Comparison of ENCODE assay signal across 1 cellular context in genomic region chr1:21368514-21369289, GRCh38.
TF ChIP-seq lines count a peak whose summit lies in the region.

No MANE protein-coding gene starts in this region.

TF ChIP-seq in K562, 482 proteins besides CTCF, POLR2A, EP300 and RAD21 (continued from another document and continues in another):
- no peak for TF ChIP-seq MGA (IDR thresholded peaks at IDR 0.05)
- peak; percentile 28; the same call in 1 of the 2 replicates for TF ChIP-seq ZNF76 (CRISPR knock-in tag; IDR thresholded peaks at IDR 0.05; ENCODE audit: borderline replicate concordance)
- TF ChIP-seq MIER1 (IDR thresholded peaks at IDR 0.05; ENCODE audit: low read depth) = no peak
- no peak for TF ChIP-seq ELK1 (CRISPR knock-in tag; IDR thresholded peaks at IDR 0.05)
- no peak; the same call in 1 of the 2 replicates for TF ChIP-seq CREM (IDR thresholded peaks at IDR 0.05; ENCODE audit: low read depth)
- no peak for TF ChIP-seq E2F1 (CRISPR knock-in tag; IDR thresholded peaks at IDR 0.05)
- peak; percentile 92 for TF ChIP-seq RBM39 (optimal IDR thresholded peaks at IDR 0.05; ENCODE audit: low read depth, low read length)
- TF ChIP-seq, protein P1, sequence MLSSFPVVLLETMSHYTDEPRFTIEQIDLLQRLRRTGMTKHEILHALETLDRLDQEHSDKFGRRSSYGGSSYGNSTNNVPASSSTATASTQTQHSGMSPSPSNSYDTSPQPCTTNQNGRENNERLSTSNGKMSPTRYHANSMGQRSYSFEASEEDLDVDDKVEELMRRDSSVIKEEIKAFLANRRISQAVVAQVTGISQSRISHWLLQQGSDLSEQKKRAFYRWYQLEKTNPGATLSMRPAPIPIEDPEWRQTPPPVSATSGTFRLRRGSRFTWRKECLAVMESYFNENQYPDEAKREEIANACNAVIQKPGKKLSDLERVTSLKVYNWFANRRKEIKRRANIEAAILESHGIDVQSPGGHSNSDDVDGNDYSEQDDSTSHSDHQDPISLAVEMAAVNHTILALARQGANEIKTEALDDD (IDR thresholded peaks at IDR 0.05) = no peak
- peak; percentile 32; the same call in 1 of the 2 replicates for TF ChIP-seq MYC (IDR thresholded peaks at IDR 0.05; ENCODE audit: low read depth, low read length)
- TF ChIP-seq MYC (CRISPR knock-in tag; IDR thresholded peaks at IDR 0.05; ENCODE audit: borderline replicate concordance, low read depth) = no peak
- TF ChIP-seq ZNF445 (CRISPR knock-in tag; IDR thresholded peaks at IDR 0.05; ENCODE audit: low read depth) = no peak
- peak; percentile 80 for TF ChIP-seq KLF16 (IDR thresholded peaks at IDR 0.05)
- no peak for TF ChIP-seq PHF8 (IDR thresholded peaks at IDR 0.05; ENCODE audit: borderline replicate concordance, low read length)
- no peak for TF ChIP-seq PYGO2 (tag; IDR thresholded peaks at IDR 0.05)
- TF ChIP-seq MAZ (CRISPR knock-in tag; conservative IDR thresholded peaks at IDR 0.05 in 1 of 2, IDR thresholded peaks at IDR 0.05 in 1 of 2) = peak; percentile 53 to 81
- TF ChIP-seq RREB1 (CRISPR knock-in tag; IDR thresholded peaks at IDR 0.05) = 0 out of 2 replicates have a peak, but pooled peaks have one; percentile 60
- no peak for TF ChIP-seq CBFA2T2 (conservative IDR thresholded peaks at IDR 0.05)
- TF ChIP-seq STAT5B (CRISPR knock-in tag; IDR thresholded peaks at IDR 0.05) = no peak
- peak; percentile 44; the same call in 1 of the 2 replicates for TF ChIP-seq E2F3 (CRISPR knock-in tag; IDR thresholded peaks at IDR 0.05)
- TF ChIP-seq NUFIP1 (IDR thresholded peaks at IDR 0.05; ENCODE audit: partially characterized antibody) = no peak
- TF ChIP-seq GABPB1 (CRISPR knock-in tag; IDR thresholded peaks at IDR 0.05) = peak; percentile 63; the same call in 1 of the 2 replicates
- 0 out of 2 replicates have a peak, but pooled peaks have one; percentile 72 for TF ChIP-seq PHF21A (IDR thresholded peaks at IDR 0.05; ENCODE audit: borderline replicate concordance, low read depth)
- TF ChIP-seq NR2C2 (CRISPR knock-in tag; IDR thresholded peaks at IDR 0.05) = no peak
- no peak for TF ChIP-seq NR2C2 (tag; IDR thresholded peaks at IDR 0.05)
- TF ChIP-seq MTF1 (CRISPR knock-in tag; IDR thresholded peaks at IDR 0.05; ENCODE audit: borderline replicate concordance) = no peak
- TF ChIP-seq E2F4 (CRISPR knock-in tag; IDR thresholded peaks at IDR 0.05; ENCODE audit: low read depth) = 0 out of 2 replicates have a peak, but pooled peaks have one; percentile 31
- TF ChIP-seq ZBTB33 (CRISPR knock-in tag; IDR thresholded peaks at IDR 0.05) = peak; percentile 62; the same call in 1 of the 2 replicates
- TF ChIP-seq, protein P2, sequence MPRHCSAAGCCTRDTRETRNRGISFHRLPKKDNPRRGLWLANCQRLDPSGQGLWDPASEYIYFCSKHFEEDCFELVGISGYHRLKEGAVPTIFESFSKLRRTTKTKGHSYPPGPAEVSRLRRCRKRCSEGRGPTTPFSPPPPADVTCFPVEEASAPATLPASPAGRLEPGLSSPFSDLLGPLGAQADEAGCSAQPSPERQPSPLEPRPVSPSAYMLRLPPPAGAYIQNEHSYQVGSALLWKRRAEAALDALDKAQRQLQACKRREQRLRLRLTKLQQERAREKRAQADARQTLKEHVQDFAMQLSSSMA (CRISPR knock-in tag; IDR thresholded peaks at IDR 0.05) = no peak
- no peak for TF ChIP-seq RBBP5 (IDR thresholded peaks at IDR 0.05; ENCODE audit: borderline replicate concordance, insufficient read depth, low read length, poor library complexity, severe bottlenecking)
- TF ChIP-seq ZBTB17 (CRISPR knock-in tag; IDR thresholded peaks at IDR 0.05) = 0 out of 2 replicates have a peak, but pooled peaks have one; percentile 37
- 0 out of 2 replicates have a peak, but pooled peaks have one; percentile 60 for TF ChIP-seq SMAD3 (CRISPR knock-in tag; conservative IDR thresholded peaks at IDR 0.05)
